ENCODE assay signal across 12 cellular contexts in genomic region chr5:115579747-115580173, GRCh38. TPM values are rescaled to one million over a fixed set of nuclear protein-coding genes. Genes with fewer than 3 reads are reported as not detected.
DNase-seq lines count a peak whose midpoint lies in the region; ATAC-seq, FAIRE-seq and TF ChIP-seq lines count a peak whose summit lies in the region.
"Had no signal": no experiment of that assay in that cellular context is flagged by ENCODE, and none has a peak within 500 bp of the region (broad histone marks: within the 10 kb centered on the region; RNA-seq: fewer than 3 reads in every experiment).

No MANE protein-coding gene starts in this region.

- H3K36me3 ChIP-seq in GM12878 (ENCODE audit: control insufficient read depth in 2 of 2, insufficient read depth in 2 of 2, low read length in 1 of 2) (0 out of 4 replicates have a peak, but pooled peaks cover 0 to 4% of the 10 kb centered on the region in 2 experiments), neural progenitor cell (no peaks in the 10 kb centered on the region)

- H3K27me3 Mint-ChIP-seq in neural progenitor cell (ENCODE audit: insufficient read depth, low read depth) = peaks cover 2% of the 10 kb centered on the region

- DNase-seq in GM12865 (ENCODE audit: low read depth) (peak; percentile 80), GM12878 (ENCODE audit: low read depth, low spot score) (peak; percentile 77), DMS79 treated with DMSO at 0.1 percent for 48 hours (lab: John Stamatoyannopoulos, UW) (no peak), neural progenitor cell (ENCODE audit: low spot score) (no peak), medulla oblongata (ENCODE audit: extremely low spot score) (no peak)
- DNase-seq in activated CD8-positive, alpha-beta memory T cell treated with anti-CD3 and anti-CD28 coated beads, Interleukin-2, amount 50 U/mL, for 48 hours = no peak
- DNase-seq: activated T-cell treated with anti-CD3 and anti-CD28 coated beads, Interleukin-2, amount 50 U/mL, for 1 hour; H7; NCI-H1694 treated with DMSO at 0.1 percent for 48 hours had no signal

- FAIRE-seq in GM12878 (lab: Jason Lieb, UNC) = no peak

- no peaks in the 10 kb centered on the region for H3F3A ChIP-seq in neural progenitor cell (ENCODE audit: low read depth)

- peaks cover 6% of the 10 kb centered on the region for H3K79me2 ChIP-seq in GM12878 (ENCODE audit: control insufficient read depth, insufficient read depth, low read length)
- no peaks in the 10 kb centered on the region for H3K79me2 ChIP-seq in neural progenitor cell (ENCODE audit: low read depth)

- WGBS in GM12878 (ENCODE audit: insufficient coverage, insufficient replicate concordance, low lambda C conversion rate, missing lambda C conversion rate) = under 1% methylated on average over 6 of the region's 6 CpGs

- H3K4me2 ChIP-seq in GM12878 (ENCODE audit: control insufficient read depth, insufficient read depth) (peak overlapping the region; percentile 67; the same call in 1 of the 2 replicates), neural progenitor cell (no peak overlapping the region)

- H3K4me1 ChIP-seq in GM12878 (ENCODE audit: control insufficient read depth, insufficient read depth, low read length) (peaks cover 44% of the 10 kb centered on the region), neural progenitor cell (no peaks in the 10 kb centered on the region)

- no peaks in the 10 kb centered on the region for H3K4me1 Mint-ChIP-seq in neural progenitor cell

- H2AFZ ChIP-seq in GM12878 (ENCODE audit: control insufficient read depth, low read depth, low read length) (no peak overlapping the region; the same call in 1 of the 2 replicates), neural progenitor cell (replicated peaks) (no peak overlapping the region)

- H4K20me1 ChIP-seq in GM12878 (ENCODE audit: control insufficient read depth, insufficient read depth) = no peaks in the 10 kb centered on the region
- H4K20me1 ChIP-seq in neural progenitor cell (ENCODE audit: low read depth) = no peaks in the 10 kb centered on the region

- TF ChIP-seq POLR2A in GM12878 (IDR thresholded peaks at IDR 0.05; ENCODE audit: low read depth, low read length) = no peak

- peaks cover 4% of the 10 kb centered on the region for H3K9me3 Mint-ChIP-seq in neural progenitor cell

- intact Hi-C loops in GM12878 (cut with micrococcal nuclease; ENCODE audit: unreplicated experiment) = no loop called here

- CTCF ChIA-PET in GM12878 (lab: Yijun Ruan, JAX) = interaction anchor here (0.8 to 1.3 kb wide), 2 partner anchors 36 to 318 kb away, joined by 3 read pairs; no protein-coding TSS in a partner anchor

- RAD21 ChIA-PET in GM12878 (lab: Charles Lee; ENCODE audit: unreplicated experiment) = interaction anchor here (1.0 to 7.7 kb wide), 9 partner anchors 9 to 1145 kb away, joined by 3 to 66 read pairs (median 4); partner anchors contain the start of gene FEM1C

- peak; percentile 60 to 63; a peak in 2 of 4 replicates for TF ChIP-seq EP300 in GM12878 (IDR thresholded peaks at IDR 0.05; ENCODE audit: borderline replicate concordance in 1 of 2, control insufficient read depth in 1 of 2, low read depth in 2 of 2, low read length in 2 of 2)

- H3K9me3 ChIP-seq in GM12878 (replicated peaks; ENCODE audit: control insufficient read depth, insufficient read depth, low read length) = peaks cover 10% of the 10 kb centered on the region; the same call in 2 of the 3 replicates
- H3K9me3 ChIP-seq in neural progenitor cell (ENCODE audit: low read depth) = no peaks in the 10 kb centered on the region
- H3K9me3 ChIP-seq: neutrophil had no signal

- H3K27me3 ChIP-seq in GM12878 (replicated peaks in 1 of 2; ENCODE audit: control insufficient read depth in 2 of 2, insufficient read depth in 2 of 2, low read length in 1 of 2) = no peaks in the 10 kb centered on the region
- H3K27me3 ChIP-seq in neural progenitor cell = no peaks in the 10 kb centered on the region
- H3K27me3 ChIP-seq: neutrophil had no signal

- TF ChIP-seq RAD21 in GM12878 (IDR thresholded peaks at IDR 0.05; ENCODE audit: insufficient read depth, low read depth, low read length) = no peak

- TF ChIP-seq CTCF in GM12865 (IDR thresholded peaks at IDR 0.05; ENCODE audit: insufficient read depth, low read depth, low read length, missing control alignments) = no peak
- no peak for TF ChIP-seq CTCF in GM12878 (IDR thresholded peaks at IDR 0.05 in 2 of 3, conservative IDR thresholded peaks at IDR 0.05 in 1 of 3; ENCODE audit: control insufficient read depth in 2 of 3, extremely low read depth in 1 of 3, insufficient read depth in 1 of 3, low read depth in 3 of 3, low read length in 3 of 3)
- no peak for TF ChIP-seq CTCF in neural progenitor cell (IDR thresholded peaks at IDR 0.05)

- BruUV-seq in GM12878 (replicated peaks; lab: Mats Ljungman, UMichigan) = no TSS peak

- no peak overlapping the region; the same call in 1 of the 2 replicates for H3K4me3 ChIP-seq in GM12865 (ENCODE audit: low read depth, low read length)
- H3K4me3 ChIP-seq in GM12878 = no peak overlapping the region
- H3K4me3 ChIP-seq in neural progenitor cell = no peak overlapping the region

- ATAC-seq in GM21367 (IDR thresholded peaks at IDR 0.05; ENCODE audit: unreplicated experiment) = peak; percentile 66
- peak; percentile 64 for ATAC-seq in HG03095 (IDR thresholded peaks at IDR 0.05; ENCODE audit: unreplicated experiment)
- ATAC-seq in GM12878 = peak; percentile 81

- H3K27ac ChIP-seq in GM12878 (ENCODE audit: control insufficient read depth, insufficient read depth) (peak overlapping the region; percentile 85), neural progenitor cell (no peak overlapping the region)
- H3K27ac ChIP-seq: neutrophil had no signal

- POLR2A ChIA-PET in GM12878 (lab: Charles Lee) = interaction anchor here (0.5 to 2.0 kb wide), 5 partner anchors 22 to 44 kb away, joined by 3 to 5 read pairs (median 4); partner anchors contain the start of gene FEM1C

- SMC1A ChIA-PET in GM12878 (lab: Charles Lee; ENCODE audit: uncharacterized antibody, unreplicated experiment) = interaction anchor here (1.0 to 11.4 kb wide), 5 partner anchors 37 to 497 kb away, joined by 3 to 156 read pairs (median 4); partner anchors contain the start of gene FEM1C

- H3K9ac ChIP-seq in GM12878 (ENCODE audit: control insufficient read depth, insufficient read depth, low read length) (no peak overlapping the region), neural progenitor cell (no peak overlapping the region)

- no peaks in the 10 kb centered on the region for H3K36me3 Mint-ChIP-seq in neural progenitor cell

- H3K4me3 Mint-ChIP-seq in neural progenitor cell = no peak overlapping the region

- in situ Hi-C loops in GM12878 (cut with MboI) = loop anchor here (25.0 kb wide), 1 partner anchor 1142 kb away; no protein-coding TSS in a partner anchor

- H3K27ac Mint-ChIP-seq in neural progenitor cell = no peak overlapping the region

RNA-seq across cellular contexts. Expression of gene TICAM2, which starts 22.5 kb away (rescaled TPM):
- 1.2 TPM in 2 replicates for total RNA-seq in GM12878 (2013; cell fraction: nucleolus; rRNA removed)
- total RNA-seq in GM12878 (2014; rRNA removed) (2.5 and 3.5 TPM in 2 replicates), GM12878 (2014; rRNA removed; fragmentation: Illumina TruSeq; extraction: Trizol) (5.9 and 6.3 TPM in 2 replicates), GM12878 (2021) (5.6 and 6.2 TPM in 2 replicates), neural progenitor cell (ENCODE audit: low replicate concordance) (0.03 TPM in 1 of 2 replicates, not detected in the other)
- 2.9 TPM for polyA plus RNA-seq in GM12878 (2011; ENCODE audit: low read depth)
- polyA plus RNA-seq in GM12878 (2011; rRNA removed) (0.12 and 0.14 TPM in 2 replicates), GM12878 (2014; fragmentation: Illumina TruSeq; extraction: Trizol) (7.0 and 7.9 TPM in 2 replicates), GM12878 (2014; fragmentation: Nextera tagmentation; extraction: Ambion mirVana) (1 to 10 TPM; 1.8 to 2.3 TPM), GM12878 (2014; rRNA removed) (2.5 and 2.7 TPM in 2 replicates), GM12878 (2016; fragmentation: Nextera tagmentation; extraction: Ambion mirVana) (1 to 10 TPM; 3.3 to 4.3 TPM)
- polyA plus RNA-seq in GM12878 (2011; cell fraction: cytosol; rRNA removed) = 0.10 and 0.16 TPM in 2 replicates
- 0.13 and 0.31 TPM in 2 replicates for polyA plus RNA-seq in GM12878 (2011; cell fraction: nucleus; rRNA removed)
- 2.6 and 4.1 TPM in 2 replicates for polyA plus RNA-seq in GM12878 (2012)
- 0.05 TPM in 1 of 2 replicates, not detected in the other for polyA minus RNA-seq in GM12878 (2011; rRNA and poly(A)+ RNA removed)
- polyA minus RNA-seq in GM12878 (2011; cell fraction: cytosol; rRNA and poly(A)+ RNA removed) = 0.31 and 0.40 TPM in 2 replicates
- 0.97 and 1.1 TPM in 2 replicates for polyA minus RNA-seq in GM12878 (2011; cell fraction: nucleus; rRNA and poly(A)+ RNA removed)
- total RNA-seq: H7 had no signal

RNA-seq across cellular contexts. Expression of gene FEM1C, which starts 35.2 kb away (rescaled TPM):
- total RNA-seq in GM12878 (2013; cell fraction: nucleolus; rRNA removed) = 26.1 and 26.4 TPM in 2 replicates
- total RNA-seq in GM12878 (2014; rRNA removed) (9.8 and 11.6 TPM in 2 replicates), GM12878 (2014; rRNA removed; fragmentation: Illumina TruSeq; extraction: Trizol) (8.2 and 8.5 TPM in 2 replicates), GM12878 (2021) (10.3 and 10.9 TPM in 2 replicates), neural progenitor cell (ENCODE audit: low replicate concordance) (20.2 and 28.7 TPM in 2 replicates)
- polyA plus RNA-seq in GM12878 (2011; ENCODE audit: low read depth) = 6.6 TPM
- polyA plus RNA-seq in GM12878 (2011; rRNA removed) (15.6 and 20.1 TPM in 2 replicates), GM12878 (2014; fragmentation: Illumina TruSeq; extraction: Trizol) (8.9 and 10.7 TPM in 2 replicates), GM12878 (2014; fragmentation: Nextera tagmentation; extraction: Ambion mirVana) (1 to 10 TPM; 1.9 to 7.1 TPM), GM12878 (2014; rRNA removed) (4.7 and 5.7 TPM in 2 replicates), GM12878 (2016; fragmentation: Nextera tagmentation; extraction: Ambion mirVana) (1 to 10 TPM; 7.2 to 7.4 TPM)
- 4.9 and 7.5 TPM in 2 replicates for polyA plus RNA-seq in GM12878 (2011; cell fraction: cytosol; rRNA removed)
- polyA plus RNA-seq in GM12878 (2011; cell fraction: nucleus; rRNA removed) = 4.7 and 5.6 TPM in 2 replicates
- polyA plus RNA-seq in GM12878 (2012) = 10.1 and 11.3 TPM in 2 replicates
- 17.5 and 24.4 TPM in 2 replicates for polyA minus RNA-seq in GM12878 (2011; rRNA and poly(A)+ RNA removed)
- polyA minus RNA-seq in GM12878 (2011; cell fraction: cytosol; rRNA and poly(A)+ RNA removed) = 7.6 and 7.9 TPM in 2 replicates
- 10.2 and 11.9 TPM in 2 replicates for polyA minus RNA-seq in GM12878 (2011; cell fraction: nucleus; rRNA and poly(A)+ RNA removed)

RNA-seq across cellular contexts. Expression of gene TMED7, which starts 46.1 kb away (rescaled TPM):
- total RNA-seq in GM12878 (2013; cell fraction: nucleolus; rRNA removed) = 43.2 and 44.6 TPM in 2 replicates
- total RNA-seq in GM12878 (2014; rRNA removed) (21.9 and 28.3 TPM in 2 replicates), GM12878 (2014; rRNA removed; fragmentation: Illumina TruSeq; extraction: Trizol) (26.0 and 26.2 TPM in 2 replicates), GM12878 (2021) (35.6 and 37.0 TPM in 2 replicates), neural progenitor cell (ENCODE audit: low replicate concordance) (72.4 and 112 TPM in 2 replicates)
- 7.4 TPM for polyA plus RNA-seq in GM12878 (2011; ENCODE audit: low read depth)
- polyA plus RNA-seq in GM12878 (2011; rRNA removed) (24.3 and 37.2 TPM in 2 replicates), GM12878 (2014; fragmentation: Illumina TruSeq; extraction: Trizol) (18.8 and 26.9 TPM in 2 replicates), GM12878 (2014; fragmentation: Nextera tagmentation; extraction: Ambion mirVana) (10 to 100 TPM in 1 of 2 experiments, 1 to 10 TPM in 1; 8.0 to 10.3 TPM), GM12878 (2014; rRNA removed) (26.0 and 37.3 TPM in 2 replicates), GM12878 (2016; fragmentation: Nextera tagmentation; extraction: Ambion mirVana) (10 to 100 TPM; 29.1 to 29.7 TPM)
- polyA plus RNA-seq in GM12878 (2011; cell fraction: cytosol; rRNA removed) = 17.2 and 25.6 TPM in 2 replicates
- polyA plus RNA-seq in GM12878 (2011; cell fraction: nucleus; rRNA removed) = 8.5 and 12.6 TPM in 2 replicates
- 17.9 and 23.0 TPM in 2 replicates for polyA plus RNA-seq in GM12878 (2012)
- 15.8 and 23.5 TPM in 2 replicates for polyA minus RNA-seq in GM12878 (2011; rRNA and poly(A)+ RNA removed)
- polyA minus RNA-seq in GM12878 (2011; cell fraction: cytosol; rRNA and poly(A)+ RNA removed) = 10.3 and 13.8 TPM in 2 replicates
- polyA minus RNA-seq in GM12878 (2011; cell fraction: nucleus; rRNA and poly(A)+ RNA removed) = 13.1 and 22.6 TPM in 2 replicates

Comparison
In these comparisons a context has a peak if more than half of its experiments do, and no peak if none do; other contexts are left out.
1. DNase-seq: peak in GM12865 (single experiment) and GM12878 (single experiment); none in DMS79 treated with DMSO at 0.1 percent for 48 hours (single experiment), neural progenitor cell (single experiment), activated CD8-positive, alpha-beta memory T cell treated with anti-CD3 and anti-CD28 coated beads, Interleukin-2, amount 50 U/mL, for 48 hours (single experiment) and medulla oblongata (single experiment).
2. Peak in every context shown above with its lines, with median percentiles within 50 percentile points of each other: ATAC-seq.